Comparison of ENCODE assay signal across 1 cellular context in the genomic region with DNA sequence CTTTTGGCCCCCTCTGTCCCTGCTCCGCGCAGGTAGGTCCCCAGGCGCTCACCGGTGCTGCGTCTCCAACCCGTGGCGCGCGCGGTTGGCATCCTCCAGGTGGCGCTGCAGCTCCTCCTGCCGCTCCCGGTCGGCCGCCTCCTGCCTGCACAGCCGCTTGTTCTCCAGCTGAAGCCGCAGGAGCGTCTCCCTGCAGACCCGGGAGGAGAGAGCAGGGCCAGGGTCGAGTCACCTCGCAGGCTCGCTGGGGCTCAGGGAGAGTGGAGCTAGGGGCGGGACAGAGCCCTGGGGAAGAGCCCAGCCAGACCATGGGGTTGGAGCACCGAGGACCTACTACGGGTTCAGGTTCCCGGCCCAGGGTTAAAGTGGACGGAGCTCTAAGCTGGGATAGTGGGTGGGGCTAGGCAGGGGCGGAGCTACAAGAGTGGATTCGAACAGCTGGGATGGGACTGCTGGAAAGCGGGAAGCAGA.
TF ChIP-seq lines count a peak whose summit lies in the region.

No MANE protein-coding gene starts in this region.

TF ChIP-seq in GM23338, 12 proteins besides CTCF, POLR2A, EP300 and RAD21:
- no peak for TF ChIP-seq ZNF462 (CRISPR knock-in tag; IDR thresholded peaks at IDR 0.05)
- no peak for TF ChIP-seq ZNF331 (CRISPR knock-in tag; IDR thresholded peaks at IDR 0.05; ENCODE audit: low read depth)
- TF ChIP-seq EZH2 (IDR thresholded peaks at IDR 0.05; ENCODE audit: low read depth, unreplicated experiment): no peak
- TF ChIP-seq POLR2AphosphoS5 (IDR thresholded peaks at IDR 0.05; ENCODE audit: low read depth): peak; percentile 48; the same call in 1 of the 2 replicates
- no peak for TF ChIP-seq CREB1 (CRISPR knock-in tag; IDR thresholded peaks at IDR 0.05; ENCODE audit: low read depth)
